Comparison of ENCODE assay signal across 8 cellular contexts in the genomic region with DNA sequence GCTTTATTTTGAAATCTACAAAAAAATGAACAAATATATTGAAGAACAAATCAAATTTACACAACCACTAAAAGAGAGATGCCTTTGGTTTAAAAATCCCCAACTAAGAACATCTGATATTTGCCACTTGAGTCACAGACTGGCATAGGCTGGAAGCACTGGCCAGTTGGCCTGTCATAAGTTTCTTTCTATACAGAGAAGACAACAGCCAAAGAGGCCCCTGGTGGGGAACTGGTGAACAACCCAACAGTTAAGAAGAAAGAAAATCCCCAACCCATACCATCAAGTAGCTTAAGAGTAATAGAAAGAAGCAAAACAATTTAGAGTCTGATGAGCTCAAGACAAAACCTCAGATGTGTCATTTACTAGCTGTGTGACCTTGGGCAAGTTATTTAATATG. TPM values are rescaled to one million over a fixed set of nuclear protein-coding genes. Genes with fewer than 3 reads are reported as not detected.
DNase-seq lines count a peak whose midpoint lies in the region; ATAC-seq and TF ChIP-seq lines count a peak whose summit lies in the region.

No MANE protein-coding gene starts in this region.

- TF ChIP-seq POLR2A in ovary (IDR thresholded peaks at IDR 0.05), result no peak

- no peak overlapping the region for H2AFZ ChIP-seq in OCI-LY7 (ENCODE audit: low read length)

- H3K27ac ChIP-seq in C4-2B (no peak overlapping the region), OCI-LY7 (ENCODE audit: low read depth, low read length, poor library complexity, severe bottlenecking) (no peak overlapping the region), right atrium auricular region (no peak overlapping the region), ovary (no peak overlapping the region)

- TF ChIP-seq CTCF in C4-2B (conservative IDR thresholded peaks at IDR 0.05) (peak; percentile 28), OCI-LY7 (conservative IDR thresholded peaks at IDR 0.05; ENCODE audit: low read length) (peak; percentile 40; the same call in 1 of the 2 replicates), right atrium auricular region (IDR thresholded peaks at IDR 0.05) (peak; percentile 17 to 51), ovary (IDR thresholded peaks at IDR 0.05) (no peak)

- H3K27me3 ChIP-seq in right atrium auricular region, result no peaks in the 10 kb centered on the region
- H3K27me3 ChIP-seq in ovary, result no peaks in the 10 kb centered on the region

- H3K9me3 ChIP-seq in OCI-LY7 (ENCODE audit: low read length) (no peaks in the 10 kb centered on the region), right atrium auricular region (no peaks in the 10 kb centered on the region), ovary (no peaks in the 10 kb centered on the region)

- no peaks in the 10 kb centered on the region for H3K79me2 ChIP-seq in OCI-LY7 (ENCODE audit: insufficient read depth, low read depth, low read length)

- H3K4me3 ChIP-seq in OCI-LY7 (ENCODE audit: low read depth, low read length, poor library complexity, severe bottlenecking) (no peak overlapping the region), right atrium auricular region (no peak overlapping the region), ovary (no peak overlapping the region)

- POLR2A ChIA-PET in OCI-LY7 (lab: Charles Lee), result no interaction called here

- no peak for TF ChIP-seq EP300 in ovary (IDR thresholded peaks at IDR 0.05)

- no peaks in the 10 kb centered on the region for H3K9me2 ChIP-seq in OCI-LY7 (ENCODE audit: insufficient read depth, low read length)

- intact Hi-C loops in OCI-LY7 (cut with micrococcal nuclease; ENCODE audit: unreplicated experiment) (no loop called here), ovary (cut with DNase I) (no loop called here), left colon (cut with DNase I, micrococcal nuclease) (no loop called here)

- H4K20me1 ChIP-seq in OCI-LY7 (ENCODE audit: insufficient read depth, low read length), result no peaks in the 10 kb centered on the region

- no peaks in the 10 kb centered on the region for H3K4me1 ChIP-seq in OCI-LY7 (ENCODE audit: insufficient read depth, low read length, poor library complexity, severe bottlenecking)
- H3K4me1 ChIP-seq in right atrium auricular region, result no peaks in the 10 kb centered on the region
- H3K4me1 ChIP-seq in ovary (ENCODE audit: insufficient read depth), result no peaks in the 10 kb centered on the region

- DNase-seq in OCI-LY7 (ENCODE audit: low spot score) (peak; percentile 15), right atrium auricular region (ENCODE audit: low spot score) (no peak), ovary (no peak), mesenteric fat pad (ENCODE audit: low spot score) (no peak), left colon (no peak)

- no TSS peak for BruUV-seq in OCI-LY7 (replicated peaks; lab: Mats Ljungman, UMichigan)

- H3K4me2 ChIP-seq in OCI-LY7 (ENCODE audit: low read length), result no peak overlapping the region

- CTCF ChIA-PET in OCI-LY7 (lab: Charles Lee; ENCODE audit: unreplicated experiment), result no interaction called here

- H3K36me3 ChIP-seq in OCI-LY7 (ENCODE audit: insufficient read depth, low read length) (no peaks in the 10 kb centered on the region), right atrium auricular region (no peaks in the 10 kb centered on the region), ovary (no peaks in the 10 kb centered on the region)

- ATAC-seq in GM21515 (IDR thresholded peaks at IDR 0.05; ENCODE audit: unreplicated experiment), result peak; percentile 84
- no peak for ATAC-seq in left colon
- no peak for ATAC-seq in HG02852 (IDR thresholded peaks at IDR 0.05; ENCODE audit: unreplicated experiment)

RNA-seq across cellular contexts. Expression of gene OSR1, which starts 45.5 kb away (rescaled TPM):
- total RNA-seq in OCI-LY7 (2014; rRNA removed; shearing (Covaris generic)), result not detected in 2 replicates
- total RNA-seq in OCI-LY7 (2022) (not detected in 2 replicates), right atrium auricular region (10 to 100 TPM; 12.5 to 55.7 TPM), ovary (10 to 100 TPM in 1 of 7 donors, 1 to 10 TPM in 6; 2.5 to 11.5 (median 5.6) TPM), mesenteric fat pad (41.6 TPM), left colon (1 to 10 TPM; 1.3 to 4.1 TPM)
- 1 to 10 TPM; 3.9 to 4.9 TPM for polyA plus RNA-seq in ovary

Comparison
In these comparisons a context has a peak if more than half of its experiments do, and no peak if none do; other contexts are left out.
1. CTCF ChIP-seq: peak in C4-2B (single experiment), OCI-LY7 (single experiment) and right atrium auricular region (2 of 2); none in ovary (0 of 3).